Comparison of ENCODE assay signal across 20 cellular contexts in genomic region chr3:13713396-13713795, GRCh38.
DNase-seq lines count a peak whose midpoint lies in the region; ATAC-seq and TF ChIP-seq lines count a peak whose summit lies in the region.
"Had no signal": no experiment of that assay in that cellular context is flagged by ENCODE, and none has a peak within 500 bp of the region (broad histone marks: within the 10 kb centered on the region; RNA-seq: fewer than 3 reads in every experiment).

No MANE protein-coding gene starts in this region.

- H3K27ac Mint-ChIP-seq in chondrocyte (ENCODE audit: unreplicated experiment): no peak overlapping the region
- H3K27ac Mint-ChIP-seq in progenitor cell of endocrine pancreas: no peak overlapping the region
- H3K27ac Mint-ChIP-seq: CD8-positive, alpha-beta T cell; memory B cell; neural progenitor cell; stimulated activated naive B cell treated with anti-CD40 and anti-IgM and Interleukin-4, amounts not matched to agents 10 μg/mL and 1 μg/mL and 100 μg/mL, for 72 hours had no signal

- H3K27me3 Mint-ChIP-seq in chondrocyte (ENCODE audit: low read depth) (peaks cover 23% of the 10 kb centered on the region), progenitor cell of endocrine pancreas (peaks cover 35% of the 10 kb centered on the region)

- peak; percentile 31 for DNase-seq in activated effector memory CD4-positive, alpha-beta T cell treated with anti-CD3 and anti-CD28 coated beads, Interleukin-2, amount 50 U/mL, for 16 hours
- no peak for DNase-seq in activated effector memory CD4-positive, alpha-beta T cell treated with Interleukin-2 at 50 U/mL for 16 hours
- DNase-seq in chondrocyte (ENCODE audit: low spot score): peak; percentile 38
- DNase-seq in progenitor cell of endocrine pancreas (ENCODE audit: low spot score, unreplicated experiment): peak; percentile 4
- DNase-seq in ureter (ENCODE audit: low spot score): peak; percentile 10
- no peak for DNase-seq in anterior cingulate cortex (lab: John Stamatoyannopoulos, UW)
- DNase-seq: activated CD4-positive, alpha-beta T cell treated with anti-CD3 and anti-CD28 coated beads for 1 hour; BE2C; effector CD8-positive, alpha-beta T cell; hypothalamus; left colon; NCI-H1048; SHP77 treated with DMSO at 0.1 percent for 48 hours; stimulated activated naive B cell treated with anti-CD40 and anti-IgM and Interleukin-4, amounts not matched to agents 10 μg/mL and 1 μg/mL and 100 μg/mL, for 72 hours; T-helper 2 cell had no signal

- TF ChIP-seq CTCF in chondrocyte (IDR thresholded peaks at IDR 0.05) (no peak), progenitor cell of endocrine pancreas (IDR thresholded peaks at IDR 0.05; ENCODE audit: unreplicated experiment) (no peak)

- no peak overlapping the region for H3K4me3 Mint-ChIP-seq in chondrocyte (ENCODE audit: unreplicated experiment)
- no peak overlapping the region for H3K4me3 Mint-ChIP-seq in progenitor cell of endocrine pancreas (ENCODE audit: low read depth)
- H3K4me3 Mint-ChIP-seq: CD8-positive, alpha-beta T cell; memory B cell; neural progenitor cell; stimulated activated naive B cell treated with anti-CD40 and anti-IgM and Interleukin-4, amounts not matched to agents 10 μg/mL and 1 μg/mL and 100 μg/mL, for 72 hours had no signal

- peaks cover 56% of the 10 kb centered on the region for H3K9me3 Mint-ChIP-seq in chondrocyte (ENCODE audit: low read depth)
- peaks cover 43% of the 10 kb centered on the region for H3K9me3 Mint-ChIP-seq in progenitor cell of endocrine pancreas (ENCODE audit: low read depth)

- ATAC-seq in GM21390 (IDR thresholded peaks at IDR 0.05; ENCODE audit: unreplicated experiment): no peak
- ATAC-seq: activated naive CD4-positive, alpha-beta T cell treated with anti-CD3 and anti-CD28 coated beads, Interleukin-2, amount 50 U/mL, for 72 hours; CD8-positive, alpha-beta T cell; left colon; stimulated activated naive B cell treated with anti-CD40 and anti-IgM and Interleukin-4, amounts not matched to agents 10 μg/mL and 1 μg/mL and 100 μg/mL, for 72 hours had no signal

- H3K4me1 Mint-ChIP-seq in chondrocyte (ENCODE audit: low read depth) (no peaks in the 10 kb centered on the region), progenitor cell of endocrine pancreas (ENCODE audit: low read depth) (no peaks in the 10 kb centered on the region)
- H3K4me1 Mint-ChIP-seq: memory B cell; neural progenitor cell; stimulated activated naive B cell treated with anti-CD40 and anti-IgM and Interleukin-4, amounts not matched to agents 10 μg/mL and 1 μg/mL and 100 μg/mL, for 72 hours had no signal

- H3K36me3 Mint-ChIP-seq in chondrocyte (ENCODE audit: low read depth) (no peaks in the 10 kb centered on the region), progenitor cell of endocrine pancreas (ENCODE audit: insufficient read depth) (no peaks in the 10 kb centered on the region)
- H3K36me3 Mint-ChIP-seq: CD8-positive, alpha-beta T cell; memory B cell; neural progenitor cell had no signal

Comparison
In these comparisons a context has a peak if more than half of its experiments do, and no peak if none do; other contexts are left out.
1. DNase-seq: peak in activated effector memory CD4-positive, alpha-beta T cell treated with anti-CD3 and anti-CD28 coated beads, Interleukin-2, amount 50 U/mL, for 16 hours (single experiment), chondrocyte (single experiment), progenitor cell of endocrine pancreas (single experiment) and ureter (single experiment); none in activated effector memory CD4-positive, alpha-beta T cell treated with Interleukin-2 at 50 U/mL for 16 hours (single experiment) and anterior cingulate cortex (0 of 58).